8 cellular contexts compared by ENCODE assay signal in the genomic region with DNA sequence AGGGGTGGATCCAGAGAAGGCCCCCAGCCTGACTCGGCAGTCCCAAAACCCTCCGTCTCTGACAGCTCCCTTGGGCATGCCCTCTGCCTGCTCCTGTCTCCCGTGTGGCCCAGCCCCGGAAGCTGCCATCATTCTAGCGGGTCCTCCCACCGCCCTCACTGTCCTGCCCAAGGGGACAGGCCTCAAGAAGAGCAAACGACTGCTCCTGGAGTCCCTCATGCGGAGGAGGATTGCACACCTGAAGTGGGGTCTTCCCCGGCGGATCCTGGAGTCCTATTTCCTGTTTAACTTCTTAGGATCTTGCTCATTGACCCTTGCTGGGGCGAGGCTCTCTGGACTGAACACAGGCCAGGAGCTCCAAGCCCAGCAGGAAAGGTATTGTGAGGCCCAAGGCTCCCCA. TPM values are rescaled to one million over a fixed set of nuclear protein-coding genes. Genes with fewer than 3 reads are reported as not detected.
A peak's percentile ranks its signal among the peaks of the same experiment; 100 is the strongest.
DNase-seq lines count a peak whose midpoint lies in the region; ATAC-seq and TF ChIP-seq lines count a peak whose summit lies in the region.

No MANE protein-coding gene starts in this region.

- no peaks in the 10 kb centered on the region for H3K9me2 ChIP-seq in OCI-LY1 (ENCODE audit: low read depth, low read length)

- no peaks in the 10 kb centered on the region for H3K79me2 ChIP-seq in OCI-LY1 (ENCODE audit: insufficient read depth, low read length)

- TF ChIP-seq CTCF in OCI-LY1 (IDR thresholded peaks at IDR 0.05; ENCODE audit: low read length) (no peak), dorsolateral prefrontal cortex (IDR thresholded peaks at IDR 0.05 in 54 of 56, conservative IDR thresholded peaks at IDR 0.05 in 2 of 56; ENCODE audit: low read depth in 1 of 56, partially characterized antibody in 56 of 56) (no peak), omental fat pad (IDR thresholded peaks at IDR 0.05) (no peak)

- H3K9me3 ChIP-seq in OCI-LY1 (ENCODE audit: low read length) = no peaks in the 10 kb centered on the region

- no peak overlapping the region for H2AFZ ChIP-seq in OCI-LY1 (ENCODE audit: low read length)

- peaks cover 15% of the 10 kb centered on the region for H3K4me1 ChIP-seq in OCI-LY1 (ENCODE audit: insufficient read depth, low read length, severe bottlenecking)

- H4K20me1 ChIP-seq in OCI-LY1 (ENCODE audit: insufficient read depth, low read length) = no peaks in the 10 kb centered on the region

- H3K27ac ChIP-seq in OCI-LY1 (ENCODE audit: low read depth, low read length, poor library complexity, severe bottlenecking) (no peak overlapping the region), dorsolateral prefrontal cortex (peak overlapping the region in 36 of 59 donors; percentile 4 to 82 (median 50))

- intact Hi-C loops in dorsolateral prefrontal cortex (cut with DNase I) = loop anchor here (2.0 to 5.0 kb wide), 3 partner anchors 106 to 246 kb away; partner anchors contain the start of gene CCDC134 (in 1 of the 2)

- H3K4me3 ChIP-seq in OCI-LY1 (ENCODE audit: low read depth, low read length, poor library complexity, severe bottlenecking) = no peak overlapping the region
- H3K4me3 ChIP-seq in dorsolateral prefrontal cortex = peak overlapping the region in 5 of 59 donors; percentile 24 to 35 (median 33)

- no peaks in the 10 kb centered on the region for H3K36me3 ChIP-seq in OCI-LY1 (ENCODE audit: insufficient read depth, low read length)

- H3K4me2 ChIP-seq in OCI-LY1 (ENCODE audit: low read length) = peak overlapping the region; percentile 48; the same call in 1 of the 2 replicates

- peak; percentile 8 for ATAC-seq in omental fat pad (ENCODE audit: low FRiP score)
- no peak for ATAC-seq in GM18870 (IDR thresholded peaks at IDR 0.05; ENCODE audit: unreplicated experiment)
- ATAC-seq in HG03196 (IDR thresholded peaks at IDR 0.05; ENCODE audit: unreplicated experiment) = no peak

- DNase-seq in GF-D8 (lab: John Stamatoyannopoulos, UW) = peak; percentile 18
- no peak for DNase-seq in dorsolateral prefrontal cortex
- no peak for DNase-seq in omental fat pad (ENCODE audit: low spot score)
- DNase-seq in erythroblast (lab: John Stamatoyannopoulos, UW) = no peak
- DNase-seq in NCI-H1048 (lab: John Stamatoyannopoulos, UW) = no peak

- H3K27me3 ChIP-seq in OCI-LY1 (ENCODE audit: insufficient read depth, low read length) (no peaks in the 10 kb centered on the region), dorsolateral prefrontal cortex (no peaks in the 10 kb centered on the region)

- no peaks in the 10 kb centered on the region for H3F3A ChIP-seq in OCI-LY1 (ENCODE audit: insufficient read depth, low read length)

- TF ChIP-seq POLR2A in erythroblast (IDR thresholded peaks at IDR 0.05; ENCODE audit: low read length) = no peak

- H3K9ac ChIP-seq in OCI-LY1 (ENCODE audit: low read length) = peak overlapping the region; percentile 17; the same call in 1 of the 2 replicates

RNA-seq across cellular contexts. Expression of gene MEI1, which starts 2.6 kb away (rescaled TPM):
- total RNA-seq in dorsolateral prefrontal cortex (1 to 10 TPM in 115 of 120 experiments, under 1 TPM in 4, not detected in 1; 0.61 to 9.7 (median 3.6) TPM), omental fat pad (10 to 100 TPM in 1 of 4 donors, 1 to 10 TPM in 3; 2.3 to 16.9 (median 2.6) TPM)

RNA-seq across cellular contexts. Expression of gene SNU13, which starts 8.0 kb away (rescaled TPM):
- total RNA-seq in dorsolateral prefrontal cortex (100 to 1,000 TPM; 110 to 337 (median 211) TPM), omental fat pad (100 to 1,000 TPM in 3 of 4 donors, 10 to 100 TPM in 1; 99.0 to 169 (median 126) TPM)
